ENCODE assay signal across 21 cellular contexts in the genomic region with DNA sequence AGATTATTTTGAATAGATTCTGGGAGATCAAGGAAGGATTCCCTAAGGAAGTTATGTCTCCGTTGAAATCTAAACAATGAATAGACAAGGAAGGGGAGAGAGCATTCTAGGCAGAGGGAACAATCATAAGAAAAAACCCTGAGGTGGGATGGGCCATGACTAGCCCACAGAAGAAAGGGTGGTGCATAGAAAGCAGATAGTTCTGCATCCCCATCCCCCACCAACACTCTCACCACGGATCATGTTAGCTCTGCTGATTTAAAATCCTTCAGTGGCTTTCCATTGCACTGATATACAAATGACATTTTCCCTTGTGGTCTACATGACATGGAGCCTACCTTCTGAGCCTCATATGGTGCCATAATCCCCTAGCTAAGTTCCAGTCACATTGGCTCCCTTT.
"Had no signal": no experiment of that assay in that cellular context is flagged by ENCODE, and none has a peak within 500 bp of the region (broad histone marks: within the 10 kb centered on the region; RNA-seq: fewer than 3 reads in every experiment).

No MANE protein-coding gene starts in this region.

- H3K4me3 Mint-ChIP-seq: activated naive CD4-positive, alpha-beta T cell treated with anti-CD3 and anti-CD28 coated beads, Interleukin-2, amount 50 U/mL, for 24 hours; effector memory CD8-positive, alpha-beta T cell; nephron progenitor cell had no signal

- H3K27me3 Mint-ChIP-seq: activated naive CD4-positive, alpha-beta T cell treated with anti-CD3 and anti-CD28 coated beads, Interleukin-2, amount 50 U/mL, for 24 hours; effector memory CD8-positive, alpha-beta T cell had no signal

- H3K9me3 ChIP-seq: left lung, transverse colon, uterus had no signal

- H3K9me3 Mint-ChIP-seq: activated naive CD4-positive, alpha-beta T cell treated with anti-CD3 and anti-CD28 coated beads, Interleukin-2, amount 50 U/mL, for 24 hours; effector memory CD8-positive, alpha-beta T cell; nephron progenitor cell had no signal

- H3K4me1 ChIP-seq: left lung, uterus had no signal

- H3K27me3 ChIP-seq: left lung, transverse colon, uterus had no signal

- H3K36me3 ChIP-seq: left lung, transverse colon, uterus had no signal

- H3K27ac Mint-ChIP-seq: activated naive CD4-positive, alpha-beta T cell treated with anti-CD3 and anti-CD28 coated beads, Interleukin-2, amount 50 U/mL, for 24 hours; nephron progenitor cell had no signal

- H3K27ac ChIP-seq: epithelial cell of prostate, left lung, transverse colon, uterus, VCaP had no signal

- H3K4me3 ChIP-seq: left lung, transverse colon, uterus had no signal

- ATAC-seq: effector memory CD8-positive, alpha-beta T cell; left lung had no signal

- DNase-seq: activated CD4-positive, alpha-beta T cell treated with anti-CD3 and anti-CD28 coated beads for 1 hour; activated CD4-positive, alpha-beta T cell treated with anti-CD3 and anti-CD28 coated beads, Interleukin-2, amount 50 U/mL, for 48 hours; activated gamma-delta T cell; amniotic stem cell; effector memory CD8-positive, alpha-beta T cell; foreskin fibroblast; glutamatergic neuron; hypothalamus; left lung; midbrain; nephron progenitor cell; occipital lobe; retina; stimulated activated CD4-positive, alpha-beta T cell treated with anti-CD3 and anti-CD28 coated beads, Interleukin-2, amount 100 ng/mL, for 24 hours; stimulated activated naive CD4-positive, alpha-beta T cell treated with Interleukin-2 at 50 U/mL for 16 hours; T1000; transverse colon; uterus had no signal
